In the genomic region with DNA sequence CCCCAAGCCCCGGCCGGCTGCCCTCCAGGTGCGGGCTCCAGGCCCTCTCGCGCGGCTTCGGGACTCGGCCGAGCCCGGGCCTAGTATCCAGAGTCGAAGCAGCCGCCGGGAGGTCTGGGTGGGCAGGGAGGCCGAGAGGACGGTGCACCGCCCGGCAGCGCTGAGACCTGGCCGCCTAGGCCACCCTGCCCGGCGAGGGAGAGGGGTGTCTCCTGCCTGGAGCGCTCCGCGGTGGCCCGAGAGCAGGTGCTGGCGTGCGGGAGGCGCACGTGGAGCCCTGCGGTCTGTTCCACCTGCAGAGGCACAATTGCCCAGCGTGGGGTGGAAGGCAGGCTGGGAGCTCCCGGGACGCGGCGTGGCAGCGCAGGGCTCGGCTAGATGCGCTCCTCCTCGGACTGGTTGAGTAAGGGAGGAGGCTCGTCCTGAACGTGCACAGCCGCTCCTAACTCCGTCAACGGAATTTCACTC, we compare ENCODE assay signal across 19 cellular contexts.
DNase-seq lines count a peak whose midpoint lies in the region; ATAC-seq and TF ChIP-seq lines count a peak whose summit lies in the region.
"Had no signal": no experiment of that assay in that cellular context is flagged by ENCODE, and none has a peak within 500 bp of the region (broad histone marks: within the 10 kb centered on the region; RNA-seq: fewer than 3 reads in every experiment).

No MANE protein-coding gene starts in this region.

- H3K9me3 ChIP-seq in iPS DF 6.9 (ENCODE audit: control insufficient read depth, insufficient read depth, low read length) = no peaks in the 10 kb centered on the region
- H3K9me3 ChIP-seq: ascending aorta had no signal

- H3K27ac Mint-ChIP-seq in WTC11 = no peak overlapping the region
- H3K27ac Mint-ChIP-seq in T-helper 2 cell treated with Interferon-gamma antibody and Interleukin-4, amounts not matched to agents 5 μg/mL and 100 μg/mL, for 36 hours = no peak overlapping the region
- H3K27ac Mint-ChIP-seq: naive B cell had no signal

- no peaks in the 10 kb centered on the region for H3K36me3 ChIP-seq in iPS DF 6.9 (ENCODE audit: control insufficient read depth, insufficient read depth, low read length)

- TF ChIP-seq CTCF in GM13976 (IDR thresholded peaks at IDR 0.05; ENCODE audit: borderline replicate concordance, control extremely low read depth, extremely low read depth, insufficient read depth, missing control alignments) = no peak
- no peak for TF ChIP-seq CTCF in WTC11 (IDR thresholded peaks at IDR 0.05)

- H3K4me1 ChIP-seq in iPS DF 6.9 (ENCODE audit: control insufficient read depth, insufficient read depth, low read length) = peaks cover 9% of the 10 kb centered on the region
- H3K4me1 ChIP-seq: ascending aorta had no signal

- no peak overlapping the region for H3K4me3 Mint-ChIP-seq in WTC11
- H3K4me3 Mint-ChIP-seq in T-helper 2 cell treated with Interferon-gamma antibody and Interleukin-4, amounts not matched to agents 5 μg/mL and 100 μg/mL, for 36 hours = no peak overlapping the region

- peak; percentile 66 for ATAC-seq in WTC11
- ATAC-seq in HG03025 (IDR thresholded peaks at IDR 0.05; ENCODE audit: low FRiP score, unreplicated experiment) = no peak
- ATAC-seq: HCT116 had no signal

- no peaks in the 10 kb centered on the region for H3K9me3 Mint-ChIP-seq in WTC11
- no peaks in the 10 kb centered on the region for H3K9me3 Mint-ChIP-seq in T-helper 2 cell treated with Interferon-gamma antibody and Interleukin-4, amounts not matched to agents 5 μg/mL and 100 μg/mL, for 36 hours
- H3K9me3 Mint-ChIP-seq: naive B cell had no signal

- no peak overlapping the region for H3K27ac ChIP-seq in iPS DF 6.9 (ENCODE audit: low read length)
- H3K27ac ChIP-seq: ascending aorta, coronary artery had no signal

- H3K4me3 ChIP-seq in iPS DF 6.9 (ENCODE audit: low read length) = peak overlapping the region; percentile 15; the same call in 1 of the 2 replicates

- no CpG with 5 or more reads among the region's 44 CpGs for WGBS in iPS DF 6.9 (ENCODE audit: insufficient coverage, insufficient read length)

- CTCF ChIA-PET in WTC11 (lab: Charles Lee) = interaction anchor here (1.0 to 1.6 kb wide), 3 partner anchors 17 to 131 kb away, joined by 3 to 6 read pairs (median 3); no protein-coding TSS in a partner anchor

- 0 out of 2 replicates have a peak, but pooled peaks cover under 1% of the 10 kb centered on the region for H3K36me3 Mint-ChIP-seq in WTC11
- no peaks in the 10 kb centered on the region for H3K36me3 Mint-ChIP-seq in T-helper 2 cell treated with Interferon-gamma antibody and Interleukin-4, amounts not matched to agents 5 μg/mL and 100 μg/mL, for 36 hours (ENCODE audit: low read depth)

- H3K4me1 Mint-ChIP-seq in WTC11 = peaks cover 66% of the 10 kb centered on the region
- peaks cover 7% of the 10 kb centered on the region for H3K4me1 Mint-ChIP-seq in T-helper 2 cell treated with Interferon-gamma antibody and Interleukin-4, amounts not matched to agents 5 μg/mL and 100 μg/mL, for 36 hours (ENCODE audit: low read depth)

- intact Hi-C loops in posterior vena cava (cut with DNase I) = no loop called here

- no peaks in the 10 kb centered on the region for H3K27me3 ChIP-seq in iPS DF 6.9 (ENCODE audit: control insufficient read depth, insufficient read depth, low read length)
- H3K27me3 ChIP-seq: ascending aorta had no signal

- POLR2A ChIA-PET in WTC11 (lab: Charles Lee) = interaction anchor here (0.5 kb wide), 1 partner anchor 22 kb away, joined by 6 read pairs; no protein-coding TSS in a partner anchor

- H3K27me3 Mint-ChIP-seq in WTC11 (ENCODE audit: low read depth) = no peaks in the 10 kb centered on the region
- no peaks in the 10 kb centered on the region for H3K27me3 Mint-ChIP-seq in T-helper 2 cell treated with Interferon-gamma antibody and Interleukin-4, amounts not matched to agents 5 μg/mL and 100 μg/mL, for 36 hours (ENCODE audit: low read depth)
- H3K27me3 Mint-ChIP-seq: naive B cell had no signal

- peak; percentile 15 for DNase-seq in GM13976 (ENCODE audit: low spot score)
- peak; percentile 58 for DNase-seq in WTC11 (ENCODE audit: low spot score)
- no peak for DNase-seq in iPS DF 6.9 (ENCODE audit: low read depth, low spot score)
- DNase-seq in posterior vena cava (ENCODE audit: low spot score) = peak; percentile 79
- no peak for DNase-seq in T-helper 2 cell treated with Interferon-gamma antibody and Interleukin-4, amounts not matched to agents 5 μg/mL and 100 μg/mL, for 36 hours (ENCODE audit: low spot score)
- DNase-seq in HT-29 (ENCODE audit: low spot score) = no peak
- no peak for DNase-seq in activated T-cell treated with anti-CD3 and anti-CD28 coated beads, Interleukin-2, amount 50 U/mL, for 1 hour
- DNase-seq: activated CD4-positive, alpha-beta T cell treated with anti-CD3 and anti-CD28 coated beads for 4 hours; activated CD8-positive, alpha-beta memory T cell treated with anti-CD3 and anti-CD28 coated beads, Interleukin-2, amount 50 U/mL, for 48 hours; erythroblast; head of caudate nucleus; naive B cell; NCI-H2081 treated with DMSO at 0.1 percent for 48 hours; NCI-H526; T1000 had no signal

- in situ Hi-C loops in GM13976 (cut with MboI; ENCODE audit: low sequenced_read_pairs, unreplicated experiment) = no loop called here

TF ChIP-seq in WTC11, 78 proteins besides CTCF, POLR2A, EP300 and RAD21 (continues in another document):
- TF ChIP-seq MXD4 (CRISPR knock-in tag; IDR thresholded peaks at IDR 0.05; ENCODE audit: borderline replicate concordance) = no peak
- TF ChIP-seq TEAD1 (CRISPR knock-in tag; IDR thresholded peaks at IDR 0.05) = peak; percentile 56; the same call in 1 of the 2 replicates
- 0 out of 2 replicates have a peak, but pooled peaks have one; percentile 33 for TF ChIP-seq ETV6 (CRISPR knock-in tag; IDR thresholded peaks at IDR 0.05)
- TF ChIP-seq FOXP1 (CRISPR knock-in tag; IDR thresholded peaks at IDR 0.05; ENCODE audit: borderline replicate concordance) = peak; percentile 86
- peak; percentile 24; the same call in 1 of the 2 replicates for TF ChIP-seq TP53 (CRISPR knock-in tag; IDR thresholded peaks at IDR 0.05)
- TF ChIP-seq FOXK1 (CRISPR knock-in tag; IDR thresholded peaks at IDR 0.05) = 0 out of 2 replicates have a peak, but pooled peaks have one; percentile 44
- TF ChIP-seq ZNF671 (CRISPR knock-in tag; IDR thresholded peaks at IDR 0.05) = no peak
- no peak for TF ChIP-seq CREB1 (CRISPR knock-in tag; IDR thresholded peaks at IDR 0.05)
- 0 out of 2 replicates have a peak, but pooled peaks have one; percentile 34 for TF ChIP-seq SP1 (CRISPR knock-in tag; conservative IDR thresholded peaks at IDR 0.05)
- TF ChIP-seq, protein P1, sequence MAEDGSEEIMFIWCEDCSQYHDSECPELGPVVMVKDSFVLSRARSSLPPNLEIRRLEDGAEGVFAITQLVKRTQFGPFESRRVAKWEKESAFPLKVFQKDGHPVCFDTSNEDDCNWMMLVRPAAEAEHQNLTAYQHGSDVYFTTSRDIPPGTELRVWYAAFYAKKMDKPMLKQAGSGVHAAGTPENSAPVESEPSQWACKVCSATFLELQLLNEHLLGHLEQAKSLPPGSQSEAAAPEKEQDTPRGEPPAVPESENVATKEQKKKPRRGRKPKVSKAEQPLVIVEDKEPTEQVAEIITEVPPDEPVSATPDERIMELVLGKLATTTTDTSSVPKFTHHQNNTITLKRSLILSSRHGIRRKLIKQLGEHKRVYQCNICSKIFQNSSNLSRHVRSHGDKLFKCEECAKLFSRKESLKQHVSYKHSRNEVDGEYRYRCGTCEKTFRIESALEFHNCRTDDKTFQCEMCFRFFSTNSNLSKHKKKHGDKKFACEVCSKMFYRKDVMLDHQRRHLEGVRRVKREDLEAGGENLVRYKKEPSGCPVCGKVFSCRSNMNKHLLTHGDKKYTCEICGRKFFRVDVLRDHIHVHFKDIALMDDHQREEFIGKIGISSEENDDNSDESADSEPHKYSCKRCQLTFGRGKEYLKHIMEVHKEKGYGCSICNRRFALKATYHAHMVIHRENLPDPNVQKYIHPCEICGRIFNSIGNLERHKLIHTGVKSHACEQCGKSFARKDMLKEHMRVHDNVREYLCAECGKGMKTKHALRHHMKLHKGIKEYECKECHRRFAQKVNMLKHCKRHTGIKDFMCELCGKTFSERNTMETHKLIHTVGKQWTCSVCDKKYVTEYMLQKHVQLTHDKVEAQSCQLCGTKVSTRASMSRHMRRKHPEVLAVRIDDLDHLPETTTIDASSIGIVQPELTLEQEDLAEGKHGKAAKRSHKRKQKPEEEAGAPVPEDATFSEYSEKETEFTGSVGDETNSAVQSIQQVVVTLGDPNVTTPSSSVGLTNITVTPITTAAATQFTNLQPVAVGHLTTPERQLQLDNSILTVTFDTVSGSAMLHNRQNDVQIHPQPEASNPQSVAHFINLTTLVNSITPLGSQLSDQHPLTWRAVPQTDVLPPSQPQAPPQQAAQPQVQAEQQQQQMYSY (CRISPR knock-in tag; IDR thresholded peaks at IDR 0.05) = no peak

Comparison
In these comparisons a context has a peak if more than half of its experiments do, and no peak if none do; other contexts are left out.
1. DNase-seq: peak in GM13976 (single experiment), WTC11 (single experiment) and posterior vena cava (single experiment); none in iPS DF 6.9 (single experiment), T-helper 2 cell treated with Interferon-gamma antibody and Interleukin-4, amounts not matched to agents 5 μg/mL and 100 μg/mL, for 36 hours (single experiment), HT-29 (single experiment) and activated T-cell treated with anti-CD3 and anti-CD28 coated beads, Interleukin-2, amount 50 U/mL, for 1 hour (single experiment).